Comparison of ENCODE assay signal across 27 cellular contexts in genomic region chr1:41643422-41643821, GRCh38.
"Had no signal": no experiment of that assay in that cellular context is flagged by ENCODE, and none has a peak within 500 bp of the region (broad histone marks: within the 10 kb centered on the region; RNA-seq: fewer than 3 reads in every experiment).

No MANE protein-coding gene starts in this region.

- H3K4me3 ChIP-seq: ascending aorta, body of pancreas, SJSA1 had no signal

- FAIRE-seq: RCC 7860 had no signal

- H3K36me3 ChIP-seq: ascending aorta, SJSA1 had no signal

- DNase-seq: activated CD4-positive, alpha-beta T cell treated with anti-CD3 and anti-CD28 coated beads for 48 hours; activated naive CD8-positive, alpha-beta T cell treated with anti-CD3 and anti-CD28 coated beads, Interleukin-2, amount 50 U/mL, for 24 hours; activated T-cell treated with anti-CD3 and anti-CD28 coated beads, Interleukin-2, amount 50 U/mL, for 4 hours; amniotic stem cell; body of pancreas; central memory CD4-positive, alpha-beta T cell; NCI-H1092 treated with DMSO at 0.1 percent for 48 hours; NCI-H1417 treated with DMSO at 0.1 percent for 48 hours; NCI-H1694; NCI-H2029; NCI-H2107; NCI-H2171 treated with DMSO at 0.1 percent for 48 hours; NCI-H226; NCI-H526 treated with DMSO at 0.1 percent for 48 hours; NCI-H82; NK-92 treated with Interleukin-12 subunit alpha and Interleukin-12 subunit beta, amount 100 ng/mL, for 24 hours; PC-3; SHP77 had no signal

- H3K4me3 Mint-ChIP-seq: activated naive CD8-positive, alpha-beta T cell treated with anti-CD3 and anti-CD28 coated beads, Interleukin-2, amount 50 U/mL, for 24 hours; activated T-cell treated with anti-CD3 and anti-CD28 coated beads, Interleukin-2, amount 50 U/mL, for 4 hours; activated T-helper 17 cell treated with anti-CD3 and anti-CD28 coated beads, Interleukin-2, amount 50 U/mL, for 72 hours; T-helper 1 cell treated with Interleukin-12 subunit alpha and Interleukin-12 subunit beta and Interleukin-4 antibody, amounts not matched to agents 30 μg/mL and 1 μg/mL, for 36 hours had no signal

- H3K27me3 Mint-ChIP-seq: activated T-helper 17 cell treated with anti-CD3 and anti-CD28 coated beads, Interleukin-2, amount 50 U/mL, for 72 hours had no signal

- H3K9me3 Mint-ChIP-seq: activated naive CD4-positive, alpha-beta T cell treated with anti-CD3 and anti-CD28 coated beads, Interleukin-2, amount 50 U/mL, for 72 hours; activated naive CD8-positive, alpha-beta T cell treated with anti-CD3 and anti-CD28 coated beads, Interleukin-2, amount 50 U/mL, for 24 hours; activated T-cell treated with anti-CD3 and anti-CD28 coated beads, Interleukin-2, amount 50 U/mL, for 4 hours; activated T-helper 17 cell treated with anti-CD3 and anti-CD28 coated beads, Interleukin-2, amount 50 U/mL, for 72 hours; T-helper 1 cell treated with Interleukin-12 subunit alpha and Interleukin-12 subunit beta and Interleukin-4 antibody, amounts not matched to agents 30 μg/mL and 1 μg/mL, for 36 hours had no signal

- H3K27ac Mint-ChIP-seq: activated naive CD4-positive, alpha-beta T cell treated with anti-CD3 and anti-CD28 coated beads, Interleukin-2, amount 50 U/mL, for 72 hours; activated naive CD8-positive, alpha-beta T cell treated with anti-CD3 and anti-CD28 coated beads, Interleukin-2, amount 50 U/mL, for 24 hours; activated T-helper 17 cell treated with anti-CD3 and anti-CD28 coated beads, Interleukin-2, amount 50 U/mL, for 72 hours; T-helper 1 cell treated with Interleukin-12 subunit alpha and Interleukin-12 subunit beta and Interleukin-4 antibody, amounts not matched to agents 30 μg/mL and 1 μg/mL, for 36 hours had no signal

- H3K27ac ChIP-seq: ascending aorta, body of pancreas, KMS-11, SJSA1 had no signal

- H3K9me3 ChIP-seq: ascending aorta, body of pancreas, SJSA1 had no signal

- H3K4me1 ChIP-seq: ascending aorta, body of pancreas had no signal

- ATAC-seq: activated CD4-positive, CD25-positive, alpha-beta regulatory T cell treated with anti-CD3 and anti-CD28 coated beads, Interleukin-2, amount 50 U/mL, for 24 hours; activated naive CD4-positive, alpha-beta T cell treated with anti-CD3 and anti-CD28 coated beads, Interleukin-2, amount 50 U/mL, for 72 hours; activated naive CD8-positive, alpha-beta T cell treated with anti-CD3 and anti-CD28 coated beads, Interleukin-2, amount 50 U/mL, for 24 hours; activated T-cell treated with anti-CD3 and anti-CD28 coated beads, Interleukin-2, amount 50 U/mL, for 4 hours; activated T-helper 17 cell treated with anti-CD3 and anti-CD28 coated beads, Interleukin-2, amount 50 U/mL, for 72 hours; body of pancreas; PC-3; SK-N-SH treated with all-trans-retinoic acid at 6 μM for 48 hours had no signal

- H3K27me3 ChIP-seq: ascending aorta, body of pancreas, SJSA1 had no signal

- H3K9ac ChIP-seq: KMS-11 had no signal
